In the genomic region with DNA sequence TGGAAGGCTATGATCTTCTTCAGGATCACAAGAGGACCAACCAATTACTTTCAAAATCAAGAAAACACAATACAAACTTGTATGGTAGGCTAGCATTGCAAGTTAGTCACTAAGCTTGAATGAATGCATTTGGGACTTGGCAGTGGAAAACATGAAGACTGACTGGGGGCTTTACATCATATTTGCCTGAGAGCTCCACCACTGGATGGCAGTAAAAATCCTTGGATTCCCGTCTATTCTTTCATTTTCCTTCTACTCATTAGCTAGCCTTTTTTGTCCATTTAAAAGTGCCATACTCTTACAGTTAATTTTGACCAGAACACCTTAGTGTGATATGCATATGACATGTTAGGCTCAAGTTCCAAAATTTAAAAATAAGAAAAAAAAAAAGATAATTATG, we compare ENCODE assay signal across 8 cellular contexts.
A peak's percentile ranks its signal among the peaks of the same experiment; 100 is the strongest.
DNase-seq lines count a peak whose midpoint lies in the region; ATAC-seq and TF ChIP-seq lines count a peak whose summit lies in the region.

No MANE protein-coding gene starts in this region.

- no peaks in the 10 kb centered on the region for H3K36me3 Mint-ChIP-seq in CD8-positive, alpha-beta memory T cell
- H3K36me3 Mint-ChIP-seq in CD4-positive, alpha-beta memory T cell, result no peaks in the 10 kb centered on the region

- H3K79me2 ChIP-seq in mammary epithelial cell (ENCODE audit: insufficient read depth, low read length), result no peaks in the 10 kb centered on the region

- no peak overlapping the region for H3K9ac ChIP-seq in mammary epithelial cell (ENCODE audit: insufficient read depth, low read length)

- POLR2A ChIA-PET in CD8-positive, alpha-beta memory T cell (lab: Charles Lee), result no interaction called here
- POLR2A ChIA-PET in CD4-positive, alpha-beta memory T cell (lab: Charles Lee; ENCODE audit: partially characterized antibody), result interaction anchor here (1.3 kb wide), 1 partner anchor 10 kb away, joined by 3 read pairs; no protein-coding TSS in a partner anchor

- H3K27me3 ChIP-seq in mammary epithelial cell (ENCODE audit: insufficient read depth, low read length) (no peaks in the 10 kb centered on the region), lower lobe of right lung (ENCODE audit: low read depth) (no peaks in the 10 kb centered on the region)
- H3K27me3 ChIP-seq in CD8-positive, alpha-beta memory T cell (ENCODE audit: insufficient read depth, low read length, poor library complexity, severe bottlenecking), result no peaks in the 10 kb centered on the region
- H3K27me3 ChIP-seq in CD4-positive, alpha-beta memory T cell (ENCODE audit: insufficient read depth, low read length), result no peaks in the 10 kb centered on the region

- WGBS in mammary epithelial cell (ENCODE audit: low coverage, missing lambda C conversion rate), result 58% methylated on average over 1 of the region's 1 CpG

- H3K4me1 Mint-ChIP-seq in CD8-positive, alpha-beta memory T cell, result no peaks in the 10 kb centered on the region
- no peaks in the 10 kb centered on the region for H3K4me1 Mint-ChIP-seq in CD4-positive, alpha-beta memory T cell

- dilution Hi-C loops in mammary epithelial cell (cut with HindIII; ENCODE audit: low sequenced_read_pairs), result no loop called here

- peak; percentile 40 to 47 for TF ChIP-seq CTCF in mammary epithelial cell (conservative IDR thresholded peaks at IDR 0.05 in 1 of 2, IDR thresholded peaks at IDR 0.05 in 1 of 2; ENCODE audit: extremely low read depth in 1 of 2, insufficient read depth in 1 of 2, low read depth in 1 of 2, low read length in 2 of 2)
- peak; percentile 51 for TF ChIP-seq CTCF in lower lobe of right lung (IDR thresholded peaks at IDR 0.05)

- intact Hi-C loops in mammary epithelial cell (cut with micrococcal nuclease), result loop anchor here (1.0 to 2.0 kb wide), 2 partner anchors 28 to 170 kb away; no protein-coding TSS in a partner anchor
- intact Hi-C loops in lower lobe of right lung (cut with DNase I), result no loop called here
- intact Hi-C loops in CD4-positive, alpha-beta memory T cell (cut with micrococcal nuclease), result loop anchor here (2.0 kb wide), 1 partner anchor 170 kb away; no protein-coding TSS in a partner anchor

- CTCF ChIA-PET in mammary epithelial cell (lab: Charles Lee; ENCODE audit: low non-redundant PET), result interaction anchor here (0.6 to 1.4 kb wide), 4 partner anchors 28 to 170 kb away, joined by 5 to 16 read pairs (median 6); no protein-coding TSS in a partner anchor
- CTCF ChIA-PET in CD8-positive, alpha-beta memory T cell (lab: Charles Lee), result no interaction called here
- CTCF ChIA-PET in CD4-positive, alpha-beta memory T cell (lab: Charles Lee; ENCODE audit: partially characterized antibody), result interaction anchor here (1.4 kb wide), 1 partner anchor 171 kb away, joined by 6 read pairs; no protein-coding TSS in a partner anchor

- H3K9me3 ChIP-seq in mammary epithelial cell (replicated peaks; ENCODE audit: insufficient read depth, low read length) (no peaks in the 10 kb centered on the region), lower lobe of right lung (peaks cover 4% of the 10 kb centered on the region)
- H3K9me3 ChIP-seq in CD8-positive, alpha-beta memory T cell (ENCODE audit: low read length), result no peaks in the 10 kb centered on the region
- no peaks in the 10 kb centered on the region for H3K9me3 ChIP-seq in CD4-positive, alpha-beta memory T cell (ENCODE audit: control insufficient read depth in 1 of 2, low read length in 2 of 2)

- peaks cover 0 to 8% (median 7%) of the 10 kb centered on the region in 5 donors for H3K9me3 Mint-ChIP-seq in CD8-positive, alpha-beta memory T cell
- H3K9me3 Mint-ChIP-seq in CD4-positive, alpha-beta memory T cell, result peaks cover 0 to 10% (median 6%) of the 10 kb centered on the region in 8 donors

- ATAC-seq in lower lobe of right lung (no peak), HG03457 (IDR thresholded peaks at IDR 0.05; ENCODE audit: unreplicated experiment) (no peak)

- no TSS peak for BruUV-seq in mammary epithelial cell (replicated peaks; lab: Mats Ljungman, UMichigan)

- H3K36me3 ChIP-seq in mammary epithelial cell (ENCODE audit: insufficient read depth, low read length), result no peaks in the 10 kb centered on the region
- H3K36me3 ChIP-seq in lower lobe of right lung, result no peaks in the 10 kb centered on the region
- H3K36me3 ChIP-seq in CD8-positive, alpha-beta memory T cell (ENCODE audit: insufficient read depth, low read length), result no peaks in the 10 kb centered on the region
- no peaks in the 10 kb centered on the region for H3K36me3 ChIP-seq in CD4-positive, alpha-beta memory T cell (ENCODE audit: insufficient read depth, low read length)

- no peak overlapping the region for H3K27ac Mint-ChIP-seq in CD8-positive, alpha-beta memory T cell
- H3K27ac Mint-ChIP-seq in CD4-positive, alpha-beta memory T cell, result no peak overlapping the region

- no peak overlapping the region for H3K4me3 Mint-ChIP-seq in CD8-positive, alpha-beta memory T cell
- no peak overlapping the region for H3K4me3 Mint-ChIP-seq in CD4-positive, alpha-beta memory T cell

- no peak overlapping the region for H2AFZ ChIP-seq in mammary epithelial cell (ENCODE audit: low read depth, low read length)

- no peaks in the 10 kb centered on the region for H4K20me1 ChIP-seq in mammary epithelial cell (ENCODE audit: insufficient read depth, low read length)

- peaks cover 1 to 14% of the 10 kb centered on the region in 2 donors for H3K27me3 Mint-ChIP-seq in CD8-positive, alpha-beta memory T cell
- H3K27me3 Mint-ChIP-seq in CD4-positive, alpha-beta memory T cell, result peaks cover 9 to 11% of the 10 kb centered on the region in 2 donors

- in situ Hi-C loops in mammary epithelial cell (cut with MboI; ENCODE audit: low sequenced_read_pairs in 2 of 2), result no loop called here

- no peak overlapping the region for H3K4me2 ChIP-seq in mammary epithelial cell (ENCODE audit: insufficient read depth, low read depth, low read length)

- DNase-seq in DMS53 (lab: John Stamatoyannopoulos, UW) (peak; percentile 53), Kasumi-1 (lab: John Stamatoyannopoulos, UW) (peak; percentile 13 to 24), mammary epithelial cell (peak; percentile 16), lower lobe of right lung (no peak)
- DNase-seq in stimulated activated naive CD4-positive, alpha-beta T cell treated with Interleukin-2 at 50 U/mL for 16 hours (lab: John Stamatoyannopoulos, UW), result no peak
- no peak for DNase-seq in CD8-positive, alpha-beta memory T cell
- no peak for DNase-seq in CD4-positive, alpha-beta memory T cell

- peaks cover 10% of the 10 kb centered on the region for H3K4me1 ChIP-seq in mammary epithelial cell (ENCODE audit: insufficient read depth, low read length)
- H3K4me1 ChIP-seq in lower lobe of right lung, result peaks cover 10% of the 10 kb centered on the region
- H3K4me1 ChIP-seq in CD8-positive, alpha-beta memory T cell (ENCODE audit: insufficient read depth, low read length), result no peaks in the 10 kb centered on the region
- H3K4me1 ChIP-seq in CD4-positive, alpha-beta memory T cell (ENCODE audit: insufficient read depth, low read length), result no peaks in the 10 kb centered on the region

- H3K4me3 ChIP-seq in mammary epithelial cell (replicated peaks in 1 of 3; ENCODE audit: insufficient read depth in 1 of 3, low read depth in 2 of 3, low read length in 3 of 3) (no peak overlapping the region), lower lobe of right lung (no peak overlapping the region)
- no peak overlapping the region for H3K4me3 ChIP-seq in CD8-positive, alpha-beta memory T cell (ENCODE audit: low read length)
- no peak overlapping the region for H3K4me3 ChIP-seq in CD4-positive, alpha-beta memory T cell (ENCODE audit: low read length in 2 of 2)

- H3K27ac ChIP-seq in mammary epithelial cell (ENCODE audit: insufficient read depth, low read depth, low read length), result no peak overlapping the region
- H3K27ac ChIP-seq in lower lobe of right lung, result no peak overlapping the region
- no peak overlapping the region for H3K27ac ChIP-seq in CD8-positive, alpha-beta memory T cell (ENCODE audit: low read depth, low read length)
- no peak overlapping the region for H3K27ac ChIP-seq in CD4-positive, alpha-beta memory T cell (ENCODE audit: low read depth, low read length)

Comparison
In these comparisons a context has a peak if more than half of its experiments do, and no peak if none do; other contexts are left out.
1. DNase-seq: peak in DMS53 (single experiment), Kasumi-1 (2 of 2) and mammary epithelial cell (single experiment); none in lower lobe of right lung (single experiment), stimulated activated naive CD4-positive, alpha-beta T cell treated with Interleukin-2 at 50 U/mL for 16 hours (single experiment), CD8-positive, alpha-beta memory T cell (0 of 5) and CD4-positive, alpha-beta memory T cell (0 of 5).